ENCODE assay signal across 21 cellular contexts in genomic region chr21:45480701-45481500, GRCh38.
"Had no signal": no experiment of that assay in that cellular context is flagged by ENCODE, and none has a peak within 500 bp of the region (broad histone marks: within the 10 kb centered on the region; RNA-seq: fewer than 3 reads in every experiment).

No MANE protein-coding gene starts in this region.

- H3K4me3 ChIP-seq: colonic mucosa, hepatocyte, left ventricle myocardium inferior, lower lobe of right lung, neural progenitor cell, uterus had no signal

- H3K4me1 ChIP-seq: colonic mucosa, foreskin keratinocyte, neural progenitor cell, uterus had no signal

- H3K9me3 Mint-ChIP-seq: endodermal cell, natural killer cell, neural progenitor cell, type B pancreatic cell had no signal

- DNase-seq: colonic mucosa; effector CD4-positive, alpha-beta T cell; endodermal cell; erythroblast; foreskin keratinocyte; head of caudate nucleus; left cardiac atrium; left ventricle myocardium inferior; lower lobe of right lung; natural killer cell; small intestine; stimulated activated CD4-positive, alpha-beta T cell treated with anti-CD3 and anti-CD28 coated beads, Interleukin-12 subunit alpha, Interleukin-12 subunit beta, amount 100 ng/mL, for 4 hours; stimulated activated CD4-positive, alpha-beta T cell treated with anti-CD3 and anti-CD28 coated beads, Interleukin-2, amount 100 ng/mL, for 48 hours; stimulated activated naive CD4-positive, alpha-beta T cell treated with Interleukin-2 at 50 U/mL for 16 hours; uterus had no signal

- H3K27ac Mint-ChIP-seq: endodermal cell, memory B cell, natural killer cell, neural progenitor cell, type B pancreatic cell had no signal

- H3K27me3 ChIP-seq: colonic mucosa, foreskin keratinocyte, hepatocyte, neural progenitor cell, uterus had no signal

- H3K27me3 Mint-ChIP-seq: type B pancreatic cell had no signal

- H3K27ac ChIP-seq: colonic mucosa, foreskin keratinocyte, hepatocyte, left ventricle myocardium inferior, lower lobe of right lung, neural progenitor cell, uterus had no signal

- H3K36me3 Mint-ChIP-seq: memory B cell, natural killer cell had no signal

- H3K4me3 Mint-ChIP-seq: endodermal cell, memory B cell, natural killer cell, neural progenitor cell, type B pancreatic cell had no signal

- FAIRE-seq: endothelial cell of umbilical vein, kidney, small intestine had no signal

- ATAC-seq: foreskin keratinocyte, left cardiac atrium, lower lobe of right lung, natural killer cell had no signal

- H3K36me3 ChIP-seq: colonic mucosa, neural progenitor cell, uterus had no signal

- H3K9me3 ChIP-seq: colonic mucosa, left ventricle myocardium inferior, lower lobe of right lung, uterus had no signal
